In genomic region chr5:80622756-80623155, GRCh38 we compare ENCODE assay signal across 33 cellular contexts. TPM values are rescaled to one million over a fixed set of nuclear protein-coding genes. Genes with fewer than 3 reads are reported as not detected.
"Had no signal": no experiment of that assay in that cellular context is flagged by ENCODE, and none has a peak within 500 bp of the region (broad histone marks: within the 10 kb centered on the region; RNA-seq: fewer than 3 reads in every experiment).

No MANE protein-coding gene starts in this region.

- DNase-seq: activated CD4-positive, alpha-beta memory T cell treated with anti-CD3 and anti-CD28 coated beads for 36 hours; activated CD4-positive, alpha-beta T cell treated with anti-CD3 and anti-CD28 coated beads for 36 hours; activated CD4-positive, alpha-beta T cell treated with anti-CD3 and anti-CD28 coated beads, Interleukin-2, amount 10 ng/mL, durations not matched to agents 24 days and 14 days; activated CD4-positive, CD25-positive, alpha-beta regulatory T cell; activated CD4-positive, CD25-positive, alpha-beta regulatory T cell treated with anti-CD3 and anti-CD28 coated beads, Interleukin-2, amount 50 U/mL, for 72 hours; activated CD8-positive, alpha-beta memory T cell treated with anti-CD3 and anti-CD28 coated beads, Interleukin-2, amount 10 ng/mL, durations not matched to agents 7 days and 5 days; activated CD8-positive, alpha-beta memory T cell treated with anti-CD3 and anti-CD28 coated beads, Interleukin-2, amount 50 U/mL, for 4 hours; activated CD8-positive, alpha-beta T cell treated with anti-CD3 and anti-CD28 coated beads, Interleukin-2, amount 10 ng/mL, durations not matched to agents 7 days and 5 days; activated effector memory CD4-positive, alpha-beta T cell treated with Interleukin-2 at 50 U/mL for 16 hours; activated gamma-delta T cell treated with Interleukin-2 at 50 U/mL for 16 hours; activated naive CD4-positive, alpha-beta T cell treated with anti-CD3 and anti-CD28 coated beads, Interleukin-2, amount 50 U/mL, for 16 hours; activated naive CD4-positive, alpha-beta T cell treated with Interleukin-2 at 50 U/mL for 16 hours; activated T-cell treated with anti-CD3 and anti-CD28 coated beads, Interleukin-2, amount 50 U/mL, for 24 hours; amniotic stem cell; anterior cingulate cortex; body of pancreas; caudate nucleus; cortex of kidney; dermis blood vessel endothelial cell; effector CD4-positive, alpha-beta T cell; effector memory CD8-positive, alpha-beta T cell; erythroblast; foreskin keratinocyte; gastrocnemius medialis; glutamatergic neuron; heart left ventricle; T-helper 1 cell; T-helper 17 cell; T1000 had no signal

- ATAC-seq: activated CD4-positive, alpha-beta T cell treated with anti-CD3 and anti-CD28 coated beads for 36 hours; activated CD8-positive, alpha-beta memory T cell treated with anti-CD3 and anti-CD28 coated beads, Interleukin-2, amount 10 ng/mL, durations not matched to agents 7 days and 5 days; activated CD8-positive, alpha-beta T cell treated with anti-CD3 and anti-CD28 coated beads, Interleukin-2, amount 10 ng/mL, durations not matched to agents 7 days and 5 days; activated T-helper 17 cell treated with anti-CD3 and anti-CD28 coated beads, Interleukin-2, amount 50 U/mL, for 72 hours; body of pancreas; effector memory CD8-positive, alpha-beta T cell; foreskin keratinocyte; gastrocnemius medialis; heart left ventricle; T-helper 17 cell had no signal

- H3K4me1 ChIP-seq: esophagus muscularis mucosa, foreskin keratinocyte, gastrocnemius medialis, heart left ventricle had no signal

- H3K27me3 ChIP-seq: body of pancreas, esophagus muscularis mucosa, foreskin keratinocyte, gastrocnemius medialis, heart left ventricle had no signal

- H3K27ac ChIP-seq: esophagus muscularis mucosa, foreskin keratinocyte, gastrocnemius medialis, heart left ventricle had no signal

- H3K4me3 ChIP-seq: body of pancreas, esophagus muscularis mucosa, gastrocnemius medialis, heart left ventricle had no signal

- H3K36me3 ChIP-seq: esophagus muscularis mucosa, gastrocnemius medialis, heart left ventricle had no signal

- H3K9me3 ChIP-seq: body of pancreas, esophagus muscularis mucosa, gastrocnemius medialis, heart left ventricle had no signal

RNA-seq across cellular contexts. Expression of gene ANKRD34B, which starts 52.7 kb away (rescaled TPM):
- total RNA-seq: activated CD4-positive, alpha-beta memory T cell treated with anti-CD3 and anti-CD28 coated beads for 36 hours; activated CD4-positive, alpha-beta T cell treated with anti-CD3 and anti-CD28 coated beads, Interleukin-2, amount 10 ng/mL, durations not matched to agents 24 days and 14 days; activated CD8-positive, alpha-beta memory T cell treated with anti-CD3 and anti-CD28 coated beads for 36 hours; activated CD8-positive, alpha-beta memory T cell treated with anti-CD3 and anti-CD28 coated beads, Interleukin-2, amount 10 ng/mL, durations not matched to agents 7 days and 5 days; activated CD8-positive, alpha-beta T cell treated with anti-CD3 and anti-CD28 coated beads, Interleukin-2, amount 10 ng/mL, durations not matched to agents 7 days and 5 days; activated T-helper 17 cell treated with anti-CD3 and anti-CD28 coated beads, Interleukin-2, amount 50 U/mL, for 72 hours; body of pancreas; chondrocyte; dermis blood vessel endothelial cell; foreskin keratinocyte; gastrocnemius medialis; T-helper 17 cell had no signal
